In genomic region chr18:78993014-78993926, GRCh38 we compare ENCODE assay signal across 28 cellular contexts. TPM values are rescaled to one million over a fixed set of nuclear protein-coding genes. Genes with fewer than 3 reads are reported as not detected.
"Had no signal": no experiment of that assay in that cellular context is flagged by ENCODE, and none has a peak within 500 bp of the region (broad histone marks: within the 10 kb centered on the region; RNA-seq: fewer than 3 reads in every experiment).

No MANE protein-coding gene starts in this region.

- H2AFZ ChIP-seq: neural progenitor cell, parathyroid adenoma had no signal

- H3K27ac Mint-ChIP-seq: natural killer cell treated with Interleukin-12 subunit alpha and Interleukin-12 subunit beta and Interleukin-15 and Interleukin-18, amount 100 ng/mL, for 72 hours; neural progenitor cell; stimulated activated naive B cell treated with anti-CD40 and anti-IgM and Interleukin-4, amounts not matched to agents 10 μg/mL and 1 μg/mL and 100 μg/mL, for 72 hours; stimulated activated naive CD8-positive, alpha-beta T cell treated with anti-CD3 and anti-CD28 coated beads, Interleukin-15, amount 100 ng/mL, for 72 hours had no signal

- H3K4me3 ChIP-seq: dorsolateral prefrontal cortex, heart right ventricle, left lung, lung, neural progenitor cell, psoas muscle, spleen, tibial nerve had no signal

- ATAC-seq: left lung; psoas muscle; sciatic nerve; stimulated activated naive B cell treated with anti-CD40 and anti-IgM and Interleukin-4, amounts not matched to agents 10 μg/mL and 1 μg/mL and 100 μg/mL, for 72 hours had no signal

- H3K4me1 ChIP-seq: heart right ventricle, left lung, parathyroid adenoma, psoas muscle, spleen, testis, tibial nerve had no signal

- H3K27ac ChIP-seq: dorsolateral prefrontal cortex, heart right ventricle, left lung, neural progenitor cell, parathyroid adenoma, psoas muscle, spleen, testis, tibial nerve had no signal

- H3K79me2 ChIP-seq: parathyroid adenoma had no signal

- H3K36me3 ChIP-seq: heart right ventricle, left lung, neural progenitor cell, spleen, tibial nerve had no signal

- H3K27me3 ChIP-seq: neural progenitor cell, testis had no signal

- H3K9me3 Mint-ChIP-seq: natural killer cell treated with Interleukin-12 subunit alpha and Interleukin-12 subunit beta and Interleukin-15 and Interleukin-18, amount 100 ng/mL, for 72 hours; stimulated activated naive B cell treated with anti-CD40 and anti-IgM and Interleukin-4, amounts not matched to agents 10 μg/mL and 1 μg/mL and 100 μg/mL, for 72 hours; stimulated activated naive CD8-positive, alpha-beta T cell treated with anti-CD3 and anti-CD28 coated beads, Interleukin-15, amount 100 ng/mL, for 72 hours had no signal

- DNase-seq: cortex of kidney; dorsolateral prefrontal cortex; effector CD8-positive, alpha-beta T cell; heart right ventricle; hypothalamus; mesenchymal stem cell; midbrain; occipital lobe; psoas muscle; retina; spleen; stimulated activated CD4-positive, alpha-beta T cell treated with anti-CD3 and anti-CD28 coated beads, Interleukin-15, amount 100 ng/mL, for 24 hours; stimulated activated CD4-positive, alpha-beta T cell treated with anti-CD3 and anti-CD28 coated beads, Interleukin-1b, Interleukin-23, amount 100 ng/mL, for 48 hours; stimulated activated CD4-positive, alpha-beta T cell treated with anti-CD3 and anti-CD28 coated beads, Interleukin-4, amount 100 ng/mL, for 24 hours; stimulated activated naive B cell treated with anti-CD40 and anti-IgM and Interleukin-4, amounts not matched to agents 10 μg/mL and 1 μg/mL and 100 μg/mL, for 72 hours; stimulated activated naive CD8-positive, alpha-beta T cell treated with anti-CD3 and anti-CD28 coated beads, Interleukin-15, amount 100 ng/mL, for 72 hours; testis had no signal

- H3K9me3 ChIP-seq: psoas muscle, testis, tibial nerve had no signal

- H3K4me3 Mint-ChIP-seq: natural killer cell treated with Interleukin-12 subunit alpha and Interleukin-12 subunit beta and Interleukin-15 and Interleukin-18, amount 100 ng/mL, for 72 hours; neural progenitor cell; stimulated activated naive B cell treated with anti-CD40 and anti-IgM and Interleukin-4, amounts not matched to agents 10 μg/mL and 1 μg/mL and 100 μg/mL, for 72 hours; stimulated activated naive CD8-positive, alpha-beta T cell treated with anti-CD3 and anti-CD28 coated beads, Interleukin-15, amount 100 ng/mL, for 72 hours had no signal

- H3K4me1 Mint-ChIP-seq: stimulated activated naive B cell treated with anti-CD40 and anti-IgM and Interleukin-4, amounts not matched to agents 10 μg/mL and 1 μg/mL and 100 μg/mL, for 72 hours; stimulated activated naive CD8-positive, alpha-beta T cell treated with anti-CD3 and anti-CD28 coated beads, Interleukin-15, amount 100 ng/mL, for 72 hours had no signal

- H3K4me2 ChIP-seq: neural progenitor cell had no signal

RNA-seq across cellular contexts. Expression of gene SALL3, which starts 13.7 kb away (rescaled TPM):
- total RNA-seq: esophagus mucosa; fibroblast of lung; left lung; natural killer cell treated with Interleukin-12 subunit alpha and Interleukin-12 subunit beta and Interleukin-15 and Interleukin-18, amount 100 ng/mL, for 72 hours; skeletal muscle tissue; spleen; subcutaneous adipose tissue; tibial nerve had no signal
- polyA plus RNA-seq: fibroblast of lung, lung, spleen had no signal
